In genomic region chr15:98776607-98777281, GRCh38 we compare ENCODE assay signal across 1 cellular context.
TF ChIP-seq lines count a peak whose summit lies in the region.

No MANE protein-coding gene starts in this region.

TF ChIP-seq in HEK293, 187 proteins besides CTCF, POLR2A, EP300 and RAD21 (continued from another document):
- no peak for TF ChIP-seq ZBTB11 (tag by site-specific recombination; conservative IDR thresholded peaks at IDR 0.05; ENCODE audit: low read depth)
- no peak for TF ChIP-seq ZNF214 (tag by site-specific recombination; IDR thresholded peaks at IDR 0.05; ENCODE audit: borderline replicate concordance)
- peak; percentile 50; the same call in 1 of the 2 replicates for TF ChIP-seq ZNF596 (tag by site-specific recombination; IDR thresholded peaks at IDR 0.05)
- TF ChIP-seq ZNF423 (tag by site-specific recombination; IDR thresholded peaks at IDR 0.05), result peak; percentile 98
- TF ChIP-seq SCRT2 (tag by site-specific recombination; IDR thresholded peaks at IDR 0.05), result peak; percentile 98
- peak; percentile 97 for TF ChIP-seq ZIC2 (tag by site-specific recombination; IDR thresholded peaks at IDR 0.05)
- peak; percentile 71 for TF ChIP-seq ZNF629 (tag by site-specific recombination; IDR thresholded peaks at IDR 0.05)
- 0 out of 2 replicates have a peak, but pooled peaks have one; percentile 35 for TF ChIP-seq KLF17 (tag by site-specific recombination; IDR thresholded peaks at IDR 0.05)
- TF ChIP-seq OSR2 (tag by site-specific recombination; IDR thresholded peaks at IDR 0.05), result peak; percentile 77
- peak; percentile 80 for TF ChIP-seq ZNF843 (tag by site-specific recombination; IDR thresholded peaks at IDR 0.05)
- peak; percentile 61 for TF ChIP-seq ZNF341 (tag by site-specific recombination; IDR thresholded peaks at IDR 0.05; ENCODE audit: low read depth)
- TF ChIP-seq ZNF18 (tag by site-specific recombination; IDR thresholded peaks at IDR 0.05), result peak; percentile 94
- TF ChIP-seq PRDM10 (tag by site-specific recombination; IDR thresholded peaks at IDR 0.05), result peak; percentile 43
- TF ChIP-seq ZNF24 (tag by site-specific recombination; IDR thresholded peaks at IDR 0.05), result 0 out of 2 replicates have a peak, but pooled peaks have one; percentile 64
- TF ChIP-seq ZBTB44 (tag by site-specific recombination; IDR thresholded peaks at IDR 0.05), result peak; percentile 69
- 0 out of 2 replicates have a peak, but pooled peaks have one; percentile 14 for TF ChIP-seq KLF8 (tag by site-specific recombination; IDR thresholded peaks at IDR 0.05)
- no peak for TF ChIP-seq ZNF785 (tag by site-specific recombination; IDR thresholded peaks at IDR 0.05)
- no peak for TF ChIP-seq ZNF324 (tag by site-specific recombination; IDR thresholded peaks at IDR 0.05)
- peak; percentile 98 for TF ChIP-seq ZBTB8A (tag by site-specific recombination; IDR thresholded peaks at IDR 0.05)
- TF ChIP-seq ZNF366 (tag by site-specific recombination; conservative IDR thresholded peaks at IDR 0.05), result 0 out of 2 replicates have a peak, but pooled peaks have one; percentile 11
- no peak for TF ChIP-seq SP3 (tag by site-specific recombination; IDR thresholded peaks at IDR 0.05)
- TF ChIP-seq ZSCAN23 (tag by site-specific recombination; IDR thresholded peaks at IDR 0.05), result 0 out of 2 replicates have a peak, but pooled peaks have one; percentile 81
- peak; percentile 76; the same call in 1 of the 2 replicates for TF ChIP-seq ZNF561 (tag by site-specific recombination; IDR thresholded peaks at IDR 0.05; ENCODE audit: borderline replicate concordance)
- TF ChIP-seq TRIM28 (IDR thresholded peaks at IDR 0.05; ENCODE audit: borderline replicate concordance, low read length), result peak; percentile 80
- peak; percentile 94 for TF ChIP-seq WT1 (tag by site-specific recombination; IDR thresholded peaks at IDR 0.05)
- TF ChIP-seq KLF1 (tag by site-specific recombination; IDR thresholded peaks at IDR 0.05), result 0 out of 2 replicates have a peak, but pooled peaks have one; percentile 41
- TF ChIP-seq ZBTB6 (tag by site-specific recombination; IDR thresholded peaks at IDR 0.05), result no peak
